9 cellular contexts compared by ENCODE assay signal in the genomic region with DNA sequence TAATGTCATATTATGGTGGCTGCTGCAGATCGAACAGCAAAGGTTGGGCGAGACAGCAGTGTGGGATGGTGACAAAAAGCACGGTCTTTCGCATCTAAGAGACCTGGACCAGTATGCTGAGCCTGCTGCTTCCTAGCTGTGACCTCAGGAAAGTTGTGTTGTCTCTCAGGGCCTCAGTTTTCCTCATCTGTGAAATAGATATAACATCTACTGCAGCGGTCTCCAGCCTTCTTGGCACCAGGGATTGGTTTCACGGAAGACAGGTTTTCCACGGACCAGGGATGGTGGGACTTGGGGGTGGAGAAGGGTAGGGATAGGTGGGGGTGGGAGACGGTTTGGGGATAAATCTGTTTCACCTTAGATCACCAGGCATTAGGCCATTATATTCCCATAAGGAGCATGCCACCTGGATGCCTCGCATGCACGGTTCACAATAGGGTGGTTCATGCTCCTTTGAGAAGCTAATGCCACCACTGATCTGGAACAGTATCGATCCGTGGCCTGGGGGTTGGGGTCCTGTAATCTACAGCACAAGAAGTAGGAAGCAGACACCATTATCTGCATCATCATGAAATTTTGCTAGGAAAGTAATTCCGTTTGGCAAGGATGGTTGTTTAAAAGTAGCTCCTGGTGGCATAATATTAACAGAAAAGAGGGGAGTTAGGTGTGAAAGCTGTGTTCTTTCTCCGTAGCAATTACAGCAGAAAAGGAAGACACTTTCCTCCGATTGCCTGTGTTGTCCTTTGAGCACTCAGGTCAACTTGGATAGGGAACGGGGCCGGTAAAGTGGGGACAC. TPM values are rescaled to one million over a fixed set of nuclear protein-coding genes. Genes with fewer than 3 reads are reported as not detected.
DNase-seq lines count a peak whose midpoint lies in the region; ATAC-seq and TF ChIP-seq lines count a peak whose summit lies in the region.
"Had no signal": no experiment of that assay in that cellular context is flagged by ENCODE, and none has a peak within 500 bp of the region (broad histone marks: within the 10 kb centered on the region; RNA-seq: fewer than 3 reads in every experiment).

No MANE protein-coding gene starts in this region.

- H3K27me3 ChIP-seq in body of pancreas (no peaks in the 10 kb centered on the region), tibial artery (no peaks in the 10 kb centered on the region)
- H3K27me3 ChIP-seq: testis had no signal

- ATAC-seq in activated CD4-positive, alpha-beta T cell treated with anti-CD3 and anti-CD28 coated beads for 36 hours: no peak
- ATAC-seq in body of pancreas (peak; percentile 9), HG02981 (IDR thresholded peaks at IDR 0.05; ENCODE audit: unreplicated experiment) (no peak)

- 96 to 97% methylated on average over 17 of the region's 17 CpGs for WGBS in body of pancreas, 2 donors

- intact Hi-C loops in activated CD4-positive, alpha-beta T cell treated with anti-CD3 and anti-CD28 coated beads for 36 hours (cut with DNase I, micrococcal nuclease): no loop called here
- intact Hi-C loops in body of pancreas (cut with DNase I): no loop called here
- intact Hi-C loops in tibial artery (cut with DNase I; ENCODE audit: low total_unique reads): loop anchor here (2.0 kb wide), 1 partner anchor 51 kb away; no protein-coding TSS in a partner anchor

- no peak for TF ChIP-seq POLR2A in body of pancreas (IDR thresholded peaks at IDR 0.05)

- TF ChIP-seq CTCF in body of pancreas (IDR thresholded peaks at IDR 0.05): no peak
- TF ChIP-seq CTCF in tibial artery (IDR thresholded peaks at IDR 0.05): no peak

- H3K36me3 ChIP-seq in body of pancreas (replicated peaks in 1 of 2; ENCODE audit: insufficient read depth in 1 of 2, low read depth in 2 of 2): peaks cover 12 to 13% of the 10 kb centered on the region in 2 donors
- peaks cover 26 to 35% (median 30%) of the 10 kb centered on the region in 3 donors for H3K36me3 ChIP-seq in tibial artery

- H3K27ac ChIP-seq in body of pancreas (no peak overlapping the region), tibial artery (peak overlapping the region; percentile 100)

- no peaks in the 10 kb centered on the region for H3K9me3 Mint-ChIP-seq in activated CD4-positive, alpha-beta T cell treated with anti-CD3 and anti-CD28 coated beads for 36 hours (ENCODE audit: low read depth)
- H3K9me3 Mint-ChIP-seq in immature natural killer cell: no peaks in the 10 kb centered on the region
- no peaks in the 10 kb centered on the region for H3K9me3 Mint-ChIP-seq in activated T-cell treated with anti-CD3 and anti-CD28 coated beads, Interleukin-2, amount 50 U/mL, for 24 hours

- peaks cover 43% of the 10 kb centered on the region for H3K36me3 Mint-ChIP-seq in activated CD4-positive, alpha-beta T cell treated with anti-CD3 and anti-CD28 coated beads for 36 hours (ENCODE audit: low read depth)
- H3K36me3 Mint-ChIP-seq in immature natural killer cell: peaks cover 28 to 47% (median 35%) of the 10 kb centered on the region in 3 donors
- peaks cover 54% of the 10 kb centered on the region for H3K36me3 Mint-ChIP-seq in activated T-cell treated with anti-CD3 and anti-CD28 coated beads, Interleukin-2, amount 50 U/mL, for 24 hours (ENCODE audit: low read depth)

- no peak overlapping the region for H3K4me3 Mint-ChIP-seq in activated CD4-positive, alpha-beta T cell treated with anti-CD3 and anti-CD28 coated beads for 36 hours
- peak overlapping the region in 1 of 5 donors; percentile 22 for H3K4me3 Mint-ChIP-seq in immature natural killer cell
- no peak overlapping the region for H3K4me3 Mint-ChIP-seq in activated T-cell treated with anti-CD3 and anti-CD28 coated beads, Interleukin-2, amount 50 U/mL, for 24 hours

- no peak overlapping the region for H3K4me3 ChIP-seq in body of pancreas
- no peak overlapping the region for H3K4me3 ChIP-seq in tibial artery
- H3K4me3 ChIP-seq: testis had no signal

- H3K4me1 Mint-ChIP-seq in activated CD4-positive, alpha-beta T cell treated with anti-CD3 and anti-CD28 coated beads for 36 hours: peaks cover 46% of the 10 kb centered on the region
- peaks cover 59 to 60% of the 10 kb centered on the region in 2 donors for H3K4me1 Mint-ChIP-seq in immature natural killer cell
- H3K4me1 Mint-ChIP-seq in activated T-cell treated with anti-CD3 and anti-CD28 coated beads, Interleukin-2, amount 50 U/mL, for 24 hours (ENCODE audit: low read depth): peaks cover 51% of the 10 kb centered on the region

- H3K9me3 ChIP-seq in body of pancreas (no peaks in the 10 kb centered on the region), tibial artery (no peaks in the 10 kb centered on the region)
- H3K9me3 ChIP-seq: testis had no signal

- H3K27ac Mint-ChIP-seq in activated CD4-positive, alpha-beta T cell treated with anti-CD3 and anti-CD28 coated beads for 36 hours: peak overlapping the region; percentile 5
- peak overlapping the region; percentile 2 to 73 (median 54) for H3K27ac Mint-ChIP-seq in immature natural killer cell
- no peak overlapping the region for H3K27ac Mint-ChIP-seq in activated T-cell treated with anti-CD3 and anti-CD28 coated beads, Interleukin-2, amount 50 U/mL, for 24 hours

- no peaks in the 10 kb centered on the region for H3K27me3 Mint-ChIP-seq in activated CD4-positive, alpha-beta T cell treated with anti-CD3 and anti-CD28 coated beads for 36 hours
- H3K27me3 Mint-ChIP-seq in immature natural killer cell (ENCODE audit: low read depth in 3 of 3): peaks cover 7 to 36% (median 24%) of the 10 kb centered on the region in 3 donors
- H3K27me3 Mint-ChIP-seq in activated T-cell treated with anti-CD3 and anti-CD28 coated beads, Interleukin-2, amount 50 U/mL, for 24 hours: no peaks in the 10 kb centered on the region

- H3K4me1 ChIP-seq in body of pancreas (peaks cover 29% of the 10 kb centered on the region), tibial artery (peaks cover 0 to 50% (median 34%) of the 10 kb centered on the region in 4 donors)

- CTCF ChIA-PET in activated CD4-positive, alpha-beta T cell treated with anti-CD3 and anti-CD28 coated beads for 36 hours (lab: Charles Lee): interaction anchor here (0.9 to 1.3 kb wide), 2 partner anchors 9 to 37 kb away, joined by 3 read pairs; no protein-coding TSS in a partner anchor

- no peak for DNase-seq in activated CD4-positive, alpha-beta T cell treated with anti-CD3 and anti-CD28 coated beads for 36 hours
- DNase-seq in activated CD4-positive, alpha-beta T cell treated with anti-CD3 and anti-CD28 coated beads for 48 hours: no peak
- DNase-seq in body of pancreas (no peak), immature natural killer cell (peak in 1 of 3 donors; percentile 17), tibial artery (no peak)
- DNase-seq in activated T-cell treated with anti-CD3 and anti-CD28 coated beads, Interleukin-2, amount 50 U/mL, for 24 hours: no peak
- DNase-seq in effector CD8-positive, alpha-beta T cell (lab: John Stamatoyannopoulos, UW): no peak
- DNase-seq: testis had no signal

- POLR2A ChIA-PET in activated CD4-positive, alpha-beta T cell treated with anti-CD3 and anti-CD28 coated beads for 36 hours (lab: Charles Lee): interaction anchor here (0.7 to 2.2 kb wide), 7 partner anchors 9 to 78 kb away, joined by 4 to 11 read pairs (median 6); no protein-coding TSS in a partner anchor

RNA-seq across cellular contexts. Expression of gene KLF6, which starts 10.8 kb away (rescaled TPM):
- total RNA-seq in activated CD4-positive, alpha-beta T cell treated with anti-CD3 and anti-CD28 coated beads for 36 hours: 100 to 1,000 TPM; 107 to 114 TPM
- 100 to 1,000 TPM in 1 of 2 donors, 10 to 100 TPM in 1; 92.1 to 294 TPM for total RNA-seq in body of pancreas
- 100 to 1,000 TPM; 343 to 423 (median 353) TPM for polyA plus RNA-seq in immature natural killer cell

Comparison
In these comparisons a context has a peak if more than half of its experiments do, and no peak if none do; other contexts are left out.
1. H3K27ac ChIP-seq: peak in tibial artery (2 of 2); none in body of pancreas (0 of 4).